24 cellular contexts compared by ENCODE assay signal in genomic region chr11:57364851-57365660, GRCh38. TPM values are rescaled to one million over a fixed set of nuclear protein-coding genes. Genes with fewer than 3 reads are reported as not detected.
"Had no signal": no experiment of that assay in that cellular context is flagged by ENCODE, and none has a peak within 500 bp of the region (broad histone marks: within the 10 kb centered on the region; RNA-seq: fewer than 3 reads in every experiment).

No MANE protein-coding gene starts in this region.

- H3K27ac Mint-ChIP-seq: activated CD4-positive, alpha-beta memory T cell treated with anti-CD3 and anti-CD28 coated beads, Interleukin-2, amount 10 ng/mL, durations not matched to agents 7 days and 5 days; activated naive CD8-positive, alpha-beta T cell; immature natural killer cell; T-helper 1 cell treated with Interleukin-12 subunit alpha and Interleukin-12 subunit beta and Interleukin-4 antibody, amounts not matched to agents 30 μg/mL and 1 μg/mL, for 36 hours had no signal

- ATAC-seq: body of pancreas, esophagus mucosa, right cardiac atrium had no signal

- H3K4me3 ChIP-seq: body of pancreas, colonic mucosa, tibial artery had no signal

- H3K36me3 ChIP-seq: colonic mucosa, neutrophil, tibial artery, WERI-Rb-1 had no signal

- H3K36me3 Mint-ChIP-seq: activated naive CD8-positive, alpha-beta T cell; immature natural killer cell had no signal

- FAIRE-seq: small intestine, urothelium cell line had no signal

- H3K27me3 ChIP-seq: body of pancreas, colonic mucosa, neutrophil had no signal

- H3K4me1 ChIP-seq: colonic mucosa, tibial artery had no signal

- H3K27ac ChIP-seq: colonic mucosa, neutrophil, tibial artery, WERI-Rb-1 had no signal

- H3K4me1 Mint-ChIP-seq: activated CD4-positive, alpha-beta memory T cell treated with anti-CD3 and anti-CD28 coated beads, Interleukin-2, amount 10 ng/mL, durations not matched to agents 7 days and 5 days; immature natural killer cell had no signal

- H3K4me3 Mint-ChIP-seq: activated CD4-positive, alpha-beta memory T cell treated with anti-CD3 and anti-CD28 coated beads, Interleukin-2, amount 10 ng/mL, durations not matched to agents 7 days and 5 days; activated naive CD8-positive, alpha-beta T cell; immature natural killer cell; T-helper 1 cell treated with Interleukin-12 subunit alpha and Interleukin-12 subunit beta and Interleukin-4 antibody, amounts not matched to agents 30 μg/mL and 1 μg/mL, for 36 hours had no signal

- H3K9me3 ChIP-seq: body of pancreas, colonic mucosa, neutrophil, tibial artery had no signal

- H3K9me3 Mint-ChIP-seq: immature natural killer cell; T-helper 1 cell treated with Interleukin-12 subunit alpha and Interleukin-12 subunit beta and Interleukin-4 antibody, amounts not matched to agents 30 μg/mL and 1 μg/mL, for 36 hours had no signal

- DNase-seq: activated CD4-positive, alpha-beta memory T cell treated with anti-CD3 and anti-CD28 coated beads, Interleukin-2, amount 10 ng/mL, durations not matched to agents 7 days and 5 days; activated CD4-positive, alpha-beta T cell treated with anti-CD3 and anti-CD28 coated beads for 4 hours; activated CD8-positive, alpha-beta memory T cell treated with anti-CD3 and anti-CD28 coated beads, Interleukin-2, amount 50 U/mL, for 4 hours; activated gamma-delta T cell treated with Interleukin-2 at 50 U/mL for 16 hours; activated T-cell treated with anti-CD3 and anti-CD28 coated beads, Interleukin-2, amount 50 U/mL, for 48 hours; amygdala; body of pancreas; central memory CD4-positive, alpha-beta T cell; colonic mucosa; hippocampal formation; immature natural killer cell; right cardiac atrium; small intestine; stimulated activated CD4-positive, alpha-beta T cell treated with anti-CD3 and anti-CD28 coated beads, Interleukin-4, amount 100 ng/mL, for 24 hours; stimulated activated naive CD4-positive, alpha-beta T cell; tibial artery; WERI-Rb-1 had no signal

RNA-seq across cellular contexts. Expression of gene PRG3, which starts 15.9 kb away (rescaled TPM):
- total RNA-seq: activated CD4-positive, alpha-beta memory T cell treated with anti-CD3 and anti-CD28 coated beads, Interleukin-2, amount 10 ng/mL, durations not matched to agents 7 days and 5 days; body of pancreas; colonic mucosa; esophagus mucosa; lower leg skin; right cardiac atrium; subcutaneous adipose tissue had no signal
- polyA plus RNA-seq: immature natural killer cell, right cardiac atrium, small intestine had no signal

RNA-seq across cellular contexts. Expression of gene PRG2, which starts 25.4 kb away (rescaled TPM):
- total RNA-seq: body of pancreas, colonic mucosa, esophagus mucosa had no signal

RNA-seq across cellular contexts. Expression of gene P2RX3, which starts 26.9 kb away (rescaled TPM):
- total RNA-seq: activated CD4-positive, alpha-beta memory T cell treated with anti-CD3 and anti-CD28 coated beads, Interleukin-2, amount 10 ng/mL, durations not matched to agents 7 days and 5 days; body of pancreas; colonic mucosa; esophagus mucosa; lower leg skin; right cardiac atrium had no signal
- polyA plus RNA-seq: immature natural killer cell had no signal
